ENCODE assay signal across 25 cellular contexts in genomic region chr1:240816472-240816871, GRCh38.
"Had no signal": no experiment of that assay in that cellular context is flagged by ENCODE, and none has a peak within 500 bp of the region (broad histone marks: within the 10 kb centered on the region; RNA-seq: fewer than 3 reads in every experiment).

No MANE protein-coding gene starts in this region.

- H3K27ac Mint-ChIP-seq: dendritic cell treated with granulocyte-macrophage colony-stimulating factor and Interleukin-4, amounts not matched to agents 40 ng/mL and 50 ng/mL, for 4 days; effector memory CD8-positive, alpha-beta T cell; endodermal cell had no signal

- H3K27ac ChIP-seq: colonic mucosa, coronary artery, dorsolateral prefrontal cortex, epithelial cell of prostate, esophagus muscularis mucosa, esophagus squamous epithelium, foreskin keratinocyte, gastrocnemius medialis, gastroesophageal sphincter, heart left ventricle, heart right ventricle had no signal

- H3K27me3 ChIP-seq: colonic mucosa, dorsolateral prefrontal cortex, esophagus muscularis mucosa, esophagus squamous epithelium, foreskin keratinocyte, gastrocnemius medialis, gastroesophageal sphincter, heart left ventricle, heart right ventricle had no signal

- H3K36me3 ChIP-seq: colonic mucosa, esophagus muscularis mucosa, esophagus squamous epithelium, gastrocnemius medialis, gastroesophageal sphincter, heart left ventricle, heart right ventricle had no signal

- H3K4me1 ChIP-seq: colonic mucosa, esophagus muscularis mucosa, esophagus squamous epithelium, foreskin keratinocyte, gastrocnemius medialis, gastroesophageal sphincter, heart left ventricle, heart right ventricle had no signal

- H3K4me3 ChIP-seq: colonic mucosa, coronary artery, dorsolateral prefrontal cortex, esophagus muscularis mucosa, esophagus squamous epithelium, gastrocnemius medialis, gastroesophageal sphincter, heart left ventricle, heart right ventricle had no signal

- DNase-seq: colonic mucosa; cortex of kidney; dermis blood vessel endothelial cell; dorsolateral prefrontal cortex; effector CD4-positive, alpha-beta T cell; effector CD8-positive, alpha-beta T cell; effector memory CD4-positive, alpha-beta T cell; effector memory CD8-positive, alpha-beta T cell; endodermal cell; erythroblast; esophagus squamous epithelium; foreskin fibroblast; foreskin keratinocyte; foreskin melanocyte; gastrocnemius medialis; glutamatergic neuron; head of caudate nucleus; heart left ventricle; heart right ventricle had no signal

- H3K4me1 Mint-ChIP-seq: endodermal cell had no signal

- ATAC-seq: effector memory CD8-positive, alpha-beta T cell; esophagus mucosa; foreskin keratinocyte; gastrocnemius medialis; gastroesophageal sphincter; heart left ventricle; heart right ventricle had no signal

- H3K27me3 Mint-ChIP-seq: dendritic cell treated with granulocyte-macrophage colony-stimulating factor and Interleukin-4, amounts not matched to agents 40 ng/mL and 50 ng/mL, for 4 days; effector memory CD8-positive, alpha-beta T cell had no signal

- H3K9me3 ChIP-seq: colonic mucosa, esophagus muscularis mucosa, gastrocnemius medialis, gastroesophageal sphincter, heart left ventricle had no signal

- H3K4me3 Mint-ChIP-seq: dendritic cell treated with granulocyte-macrophage colony-stimulating factor and Interleukin-4, amounts not matched to agents 40 ng/mL and 50 ng/mL, for 4 days; effector memory CD8-positive, alpha-beta T cell; endodermal cell had no signal

- H3K9me3 Mint-ChIP-seq: endodermal cell had no signal
